Comparison of ENCODE assay signal across 2 cellular contexts in genomic region chr12:131869871-131870418, GRCh38.
TF ChIP-seq lines count a peak whose summit lies in the region.

No MANE protein-coding gene starts in this region.

TF ChIP-seq in A549, 52 proteins besides CTCF, POLR2A, EP300 and RAD21 (continued from another document):
- TF ChIP-seq ZSCAN20 (CRISPR knock-in tag; IDR thresholded peaks at IDR 0.05) = 0 out of 2 replicates have a peak, but pooled peaks have one; percentile 65
- TF ChIP-seq ESRRA (IDR thresholded peaks at IDR 0.05; ENCODE audit: borderline replicate concordance, low read length) = no peak
- peak; percentile 46; the same call in 1 of the 2 replicates for TF ChIP-seq GATA3 (IDR thresholded peaks at IDR 0.05; ENCODE audit: borderline replicate concordance)
- no peak for TF ChIP-seq ZNF302 (CRISPR knock-in tag; IDR thresholded peaks at IDR 0.05)
- TF ChIP-seq CEBPB (IDR thresholded peaks at IDR 0.05) = peak in 1 of 2 experiments; percentile 56; a peak in 1 of 4 replicates
- TF ChIP-seq, protein P1, sequence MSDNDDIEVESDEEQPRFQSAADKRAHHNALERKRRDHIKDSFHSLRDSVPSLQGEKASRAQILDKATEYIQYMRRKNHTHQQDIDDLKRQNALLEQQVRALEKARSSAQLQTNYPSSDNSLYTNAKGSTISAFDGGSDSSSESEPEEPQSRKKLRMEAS (IDR thresholded peaks at IDR 0.05) = peak; percentile 66; the same call in 1 of the 2 replicates
- peak; percentile 20; the same call in 1 of the 2 replicates for TF ChIP-seq ZC3H11A (IDR thresholded peaks at IDR 0.05)
- peak; percentile 58; the same call in 1 of the 2 replicates for TF ChIP-seq E2F6 (IDR thresholded peaks at IDR 0.05; ENCODE audit: borderline replicate concordance, low read depth)
- TF ChIP-seq MAFK (IDR thresholded peaks at IDR 0.05; ENCODE audit: partially characterized antibody) = peak; percentile 68

TF ChIP-seq in HEK293, 187 proteins besides CTCF, POLR2A, EP300 and RAD21 (continued from another document and continues in another):
- TF ChIP-seq, protein P2, sequence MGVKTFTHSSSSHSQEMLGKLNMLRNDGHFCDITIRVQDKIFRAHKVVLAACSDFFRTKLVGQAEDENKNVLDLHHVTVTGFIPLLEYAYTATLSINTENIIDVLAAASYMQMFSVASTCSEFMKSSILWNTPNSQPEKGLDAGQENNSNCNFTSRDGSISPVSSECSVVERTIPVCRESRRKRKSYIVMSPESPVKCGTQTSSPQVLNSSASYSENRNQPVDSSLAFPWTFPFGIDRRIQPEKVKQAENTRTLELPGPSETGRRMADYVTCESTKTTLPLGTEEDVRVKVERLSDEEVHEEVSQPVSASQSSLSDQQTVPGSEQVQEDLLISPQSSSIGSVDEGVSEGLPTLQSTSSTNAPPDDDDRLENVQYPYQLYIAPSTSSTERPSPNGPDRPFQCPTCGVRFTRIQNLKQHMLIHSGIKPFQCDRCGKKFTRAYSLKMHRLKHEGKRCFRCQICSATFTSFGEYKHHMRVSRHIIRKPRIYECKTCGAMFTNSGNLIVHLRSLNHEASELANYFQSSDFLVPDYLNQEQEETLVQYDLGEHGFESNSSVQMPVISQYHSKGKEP (tag by site-specific recombination; IDR thresholded peaks at IDR 0.05) = peak; percentile 86
- TF ChIP-seq ZNF19 (tag by site-specific recombination; IDR thresholded peaks at IDR 0.05; ENCODE audit: low read depth) (no peak), ZNF548 (tag by site-specific recombination; IDR thresholded peaks at IDR 0.05) (peak; percentile 90), MZF1 (tag by site-specific recombination; IDR thresholded peaks at IDR 0.05; ENCODE audit: borderline replicate concordance) (no peak), ZFHX2 (tag by site-specific recombination; conservative IDR thresholded peaks at IDR 0.05) (peak; percentile 98), ZXDB (tag by site-specific recombination; IDR thresholded peaks at IDR 0.05) (peak; percentile 48; the same call in 1 of the 2 replicates), ZEB2 (tag by site-specific recombination; IDR thresholded peaks at IDR 0.05) (peak; percentile 86), ZNF155 (tag by site-specific recombination; IDR thresholded peaks at IDR 0.05) (no peak), ZNF701 (tag by site-specific recombination; IDR thresholded peaks at IDR 0.05) (no peak), ZNF394 (tag by site-specific recombination; IDR thresholded peaks at IDR 0.05; ENCODE audit: borderline replicate concordance) (peak; percentile 37; the same call in 1 of the 2 replicates), ZNF629 (tag by site-specific recombination; IDR thresholded peaks at IDR 0.05) (peak; percentile 94), ZNF639 (tag by site-specific recombination; IDR thresholded peaks at IDR 0.05) (peak; percentile 56; the same call in 1 of the 2 replicates), ZNF175 (tag by site-specific recombination; IDR thresholded peaks at IDR 0.05) (no peak), ZNF223 (tag by site-specific recombination; IDR thresholded peaks at IDR 0.05) (no peak), ZNF660 (tag by site-specific recombination; IDR thresholded peaks at IDR 0.05) (no peak), ZNF324 (tag by site-specific recombination; IDR thresholded peaks at IDR 0.05) (peak; percentile 52; the same call in 1 of the 2 replicates), ZNF354C (tag by site-specific recombination; IDR thresholded peaks at IDR 0.05; ENCODE audit: borderline replicate concordance, low read depth) (no peak), OSR2 (tag by site-specific recombination; IDR thresholded peaks at IDR 0.05) (peak; percentile 89), ZNF302 (tag by site-specific recombination; IDR thresholded peaks at IDR 0.05; ENCODE audit: low read depth) (no peak), ZNF645 (tag by site-specific recombination; IDR thresholded peaks at IDR 0.05) (no peak), GLIS1 (tag by site-specific recombination; IDR thresholded peaks at IDR 0.05) (peak; percentile 71), KLF8 (tag by site-specific recombination; IDR thresholded peaks at IDR 0.05) (peak; percentile 31; the same call in 1 of the 2 replicates), ELK4 (IDR thresholded peaks at IDR 0.05; ENCODE audit: borderline replicate concordance, low read depth, low read length) (no peak), SALL2 (tag by site-specific recombination; IDR thresholded peaks at IDR 0.05; ENCODE audit: borderline replicate concordance) (no peak), ZNF596 (tag by site-specific recombination; IDR thresholded peaks at IDR 0.05) (no peak), SCRT2 (tag by site-specific recombination; IDR thresholded peaks at IDR 0.05) (no peak), BCL11B (tag by site-specific recombination; IDR thresholded peaks at IDR 0.05; ENCODE audit: low read depth) (no peak), KLF17 (tag by site-specific recombination; IDR thresholded peaks at IDR 0.05) (peak; percentile 77; the same call in 1 of the 2 replicates), ZBTB21 (tag by site-specific recombination; IDR thresholded peaks at IDR 0.05) (peak; percentile 76; the same call in 1 of the 2 replicates), ZFP3 (tag by site-specific recombination; IDR thresholded peaks at IDR 0.05; ENCODE audit: low read depth) (no peak), ZNF777 (tag by site-specific recombination; IDR thresholded peaks at IDR 0.05; ENCODE audit: borderline replicate concordance) (no peak), ZNF433 (tag by site-specific recombination; IDR thresholded peaks at IDR 0.05; ENCODE audit: low read depth) (no peak), ZNF488 (tag by site-specific recombination; IDR thresholded peaks at IDR 0.05) (no peak), ZNF513 (tag by site-specific recombination; IDR thresholded peaks at IDR 0.05) (no peak), ZBTB17 (tag by site-specific recombination; IDR thresholded peaks at IDR 0.05) (peak; percentile 44), ZIC2 (tag by site-specific recombination; IDR thresholded peaks at IDR 0.05) (0 out of 2 replicates have a peak, but pooled peaks have one; percentile 34), ZNF561 (tag by site-specific recombination; IDR thresholded peaks at IDR 0.05; ENCODE audit: borderline replicate concordance) (no peak), ZNF121 (tag by site-specific recombination; IDR thresholded peaks at IDR 0.05) (no peak), ZNF426 (tag by site-specific recombination; IDR thresholded peaks at IDR 0.05) (no peak), ZFP69B (tag by site-specific recombination; IDR thresholded peaks at IDR 0.05) (no peak; the same call in 1 of the 2 replicates)
- TF ChIP-seq, protein P3, sequence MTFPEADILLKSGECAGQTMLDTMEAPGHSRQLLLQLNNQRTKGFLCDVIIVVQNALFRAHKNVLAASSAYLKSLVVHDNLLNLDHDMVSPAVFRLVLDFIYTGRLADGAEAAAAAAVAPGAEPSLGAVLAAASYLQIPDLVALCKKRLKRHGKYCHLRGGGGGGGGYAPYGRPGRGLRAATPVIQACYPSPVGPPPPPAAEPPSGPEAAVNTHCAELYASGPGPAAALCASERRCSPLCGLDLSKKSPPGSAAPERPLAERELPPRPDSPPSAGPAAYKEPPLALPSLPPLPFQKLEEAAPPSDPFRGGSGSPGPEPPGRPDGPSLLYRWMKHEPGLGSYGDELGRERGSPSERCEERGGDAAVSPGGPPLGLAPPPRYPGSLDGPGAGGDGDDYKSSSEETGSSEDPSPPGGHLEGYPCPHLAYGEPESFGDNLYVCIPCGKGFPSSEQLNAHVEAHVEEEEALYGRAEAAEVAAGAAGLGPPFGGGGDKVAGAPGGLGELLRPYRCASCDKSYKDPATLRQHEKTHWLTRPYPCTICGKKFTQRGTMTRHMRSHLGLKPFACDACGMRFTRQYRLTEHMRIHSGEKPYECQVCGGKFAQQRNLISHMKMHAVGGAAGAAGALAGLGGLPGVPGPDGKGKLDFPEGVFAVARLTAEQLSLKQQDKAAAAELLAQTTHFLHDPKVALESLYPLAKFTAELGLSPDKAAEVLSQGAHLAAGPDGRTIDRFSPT (tag by site-specific recombination; IDR thresholded peaks at IDR 0.05) = peak; percentile 68
- TF ChIP-seq, protein P4, sequence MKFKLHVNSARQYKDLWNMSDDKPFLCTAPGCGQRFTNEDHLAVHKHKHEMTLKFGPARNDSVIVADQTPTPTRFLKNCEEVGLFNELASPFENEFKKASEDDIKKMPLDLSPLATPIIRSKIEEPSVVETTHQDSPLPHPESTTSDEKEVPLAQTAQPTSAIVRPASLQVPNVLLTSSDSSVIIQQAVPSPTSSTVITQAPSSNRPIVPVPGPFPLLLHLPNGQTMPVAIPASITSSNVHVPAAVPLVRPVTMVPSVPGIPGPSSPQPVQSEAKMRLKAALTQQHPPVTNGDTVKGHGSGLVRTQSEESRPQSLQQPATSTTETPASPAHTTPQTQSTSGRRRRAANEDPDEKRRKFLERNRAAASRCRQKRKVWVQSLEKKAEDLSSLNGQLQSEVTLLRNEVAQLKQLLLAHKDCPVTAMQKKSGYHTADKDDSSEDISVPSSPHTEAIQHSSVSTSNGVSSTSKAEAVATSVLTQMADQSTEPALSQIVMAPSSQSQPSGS (tag by site-specific recombination; IDR thresholded peaks at IDR 0.05; ENCODE audit: low read depth) = peak; percentile 86
- TF ChIP-seq, protein P5, sequence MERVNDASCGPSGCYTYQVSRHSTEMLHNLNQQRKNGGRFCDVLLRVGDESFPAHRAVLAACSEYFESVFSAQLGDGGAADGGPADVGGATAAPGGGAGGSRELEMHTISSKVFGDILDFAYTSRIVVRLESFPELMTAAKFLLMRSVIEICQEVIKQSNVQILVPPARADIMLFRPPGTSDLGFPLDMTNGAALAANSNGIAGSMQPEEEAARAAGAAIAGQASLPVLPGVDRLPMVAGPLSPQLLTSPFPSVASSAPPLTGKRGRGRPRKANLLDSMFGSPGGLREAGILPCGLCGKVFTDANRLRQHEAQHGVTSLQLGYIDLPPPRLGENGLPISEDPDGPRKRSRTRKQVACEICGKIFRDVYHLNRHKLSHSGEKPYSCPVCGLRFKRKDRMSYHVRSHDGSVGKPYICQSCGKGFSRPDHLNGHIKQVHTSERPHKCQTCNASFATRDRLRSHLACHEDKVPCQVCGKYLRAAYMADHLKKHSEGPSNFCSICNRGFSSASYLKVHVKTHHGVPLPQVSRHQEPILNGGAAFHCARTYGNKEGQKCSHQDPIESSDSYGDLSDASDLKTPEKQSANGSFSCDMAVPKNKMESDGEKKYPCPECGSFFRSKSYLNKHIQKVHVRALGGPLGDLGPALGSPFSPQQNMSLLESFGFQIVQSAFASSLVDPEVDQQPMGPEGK (tag by site-specific recombination; IDR thresholded peaks at IDR 0.05) = peak; percentile 34; the same call in 1 of the 2 replicates
- TF ChIP-seq, protein P6, sequence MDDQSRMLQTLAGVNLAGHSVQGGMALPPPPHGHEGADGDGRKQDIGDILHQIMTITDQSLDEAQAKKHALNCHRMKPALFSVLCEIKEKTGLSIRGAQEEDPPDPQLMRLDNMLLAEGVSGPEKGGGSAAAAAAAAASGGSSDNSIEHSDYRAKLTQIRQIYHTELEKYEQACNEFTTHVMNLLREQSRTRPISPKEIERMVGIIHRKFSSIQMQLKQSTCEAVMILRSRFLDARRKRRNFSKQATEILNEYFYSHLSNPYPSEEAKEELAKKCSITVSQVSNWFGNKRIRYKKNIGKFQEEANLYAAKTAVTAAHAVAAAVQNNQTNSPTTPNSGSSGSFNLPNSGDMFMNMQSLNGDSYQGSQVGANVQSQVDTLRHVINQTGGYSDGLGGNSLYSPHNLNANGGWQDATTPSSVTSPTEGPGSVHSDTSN (CRISPR knock-in tag; IDR thresholded peaks at IDR 0.05) = no peak
